In the genomic region with DNA sequence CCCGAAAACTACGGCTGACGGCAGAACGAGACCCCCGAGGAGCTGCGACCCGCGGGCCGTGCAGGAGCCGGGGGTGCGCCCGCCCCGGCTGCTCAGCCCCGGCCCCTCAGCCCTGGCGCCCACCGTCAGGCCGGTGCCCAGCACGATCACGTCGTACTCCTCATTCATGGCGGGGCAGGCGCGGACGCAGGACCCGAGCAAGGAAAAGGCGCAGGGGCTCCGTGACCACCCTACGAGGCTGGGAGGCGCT, we compare ENCODE assay signal across 9 cellular contexts. TPM values are rescaled to one million over a fixed set of nuclear protein-coding genes. Genes with fewer than 3 reads are reported as not detected.
A peak's percentile ranks its signal among the peaks of the same experiment; 100 is the strongest.
DNase-seq lines count a peak whose midpoint lies in the region; ATAC-seq and FAIRE-seq lines count a peak whose summit lies in the region.
"Had no signal": no experiment of that assay in that cellular context is flagged by ENCODE, and none has a peak within 500 bp of the region (broad histone marks: within the 10 kb centered on the region; RNA-seq: fewer than 3 reads in every experiment).

No MANE protein-coding gene starts in this region.

- no peaks in the 10 kb centered on the region for H3K9me3 ChIP-seq in iPS-15b (ENCODE audit: control insufficient read depth, insufficient read depth, low read length)

- ATAC-seq in GM19438 (IDR thresholded peaks at IDR 0.05; ENCODE audit: low read depth, unreplicated experiment) (peak; percentile 21), HG03095 (IDR thresholded peaks at IDR 0.05; ENCODE audit: unreplicated experiment) (peak; percentile 21)
- peak; percentile 41 for ATAC-seq in activated T-helper 17 cell treated with anti-CD3 and anti-CD28 coated beads, Interleukin-2, amount 50 U/mL, for 72 hours (replicated peaks)
- peak; percentile 62 for ATAC-seq in stimulated activated naive CD8-positive, alpha-beta T cell treated with anti-CD3 and anti-CD28 coated beads, Interleukin-15, amount 100 ng/mL, for 72 hours

- peak overlapping the region; percentile 90 for H3K4me3 ChIP-seq in iPS-15b (ENCODE audit: low read depth, low read length)

- no peaks in the 10 kb centered on the region for H3K27me3 Mint-ChIP-seq in activated T-helper 17 cell treated with anti-CD3 and anti-CD28 coated beads, Interleukin-2, amount 50 U/mL, for 72 hours
- no peaks in the 10 kb centered on the region for H3K27me3 Mint-ChIP-seq in stimulated activated naive CD8-positive, alpha-beta T cell treated with anti-CD3 and anti-CD28 coated beads, Interleukin-15, amount 100 ng/mL, for 72 hours

- H3K27me3 ChIP-seq in iPS-15b (ENCODE audit: control insufficient read depth, insufficient read depth, low read length): no peaks in the 10 kb centered on the region

- H3K27ac Mint-ChIP-seq in activated T-helper 17 cell treated with anti-CD3 and anti-CD28 coated beads, Interleukin-2, amount 50 U/mL, for 72 hours: peak overlapping the region; percentile 95
- peak overlapping the region; percentile 92 to 96 for H3K27ac Mint-ChIP-seq in stimulated activated naive CD8-positive, alpha-beta T cell treated with anti-CD3 and anti-CD28 coated beads, Interleukin-15, amount 100 ng/mL, for 72 hours

- no peaks in the 10 kb centered on the region for H3K9me3 Mint-ChIP-seq in activated T-helper 17 cell treated with anti-CD3 and anti-CD28 coated beads, Interleukin-2, amount 50 U/mL, for 72 hours
- H3K9me3 Mint-ChIP-seq in stimulated activated naive CD8-positive, alpha-beta T cell treated with anti-CD3 and anti-CD28 coated beads, Interleukin-15, amount 100 ng/mL, for 72 hours: no peaks in the 10 kb centered on the region

- H3K4me1 ChIP-seq in iPS-15b (ENCODE audit: control insufficient read depth, insufficient read depth, low read length): peaks cover 9% of the 10 kb centered on the region

- H3K4me3 Mint-ChIP-seq in activated T-helper 17 cell treated with anti-CD3 and anti-CD28 coated beads, Interleukin-2, amount 50 U/mL, for 72 hours: peak overlapping the region; percentile 99
- peak overlapping the region; percentile 93 to 95 for H3K4me3 Mint-ChIP-seq in stimulated activated naive CD8-positive, alpha-beta T cell treated with anti-CD3 and anti-CD28 coated beads, Interleukin-15, amount 100 ng/mL, for 72 hours

- peak overlapping the region; percentile 97 for H3K9ac ChIP-seq in iPS-15b (ENCODE audit: low read depth, low read length)

- peaks cover 48% of the 10 kb centered on the region for H3K4me1 Mint-ChIP-seq in activated T-helper 17 cell treated with anti-CD3 and anti-CD28 coated beads, Interleukin-2, amount 50 U/mL, for 72 hours
- peaks cover 78% of the 10 kb centered on the region for H3K4me1 Mint-ChIP-seq in stimulated activated naive CD8-positive, alpha-beta T cell treated with anti-CD3 and anti-CD28 coated beads, Interleukin-15, amount 100 ng/mL, for 72 hours

- no peak for FAIRE-seq in urothelium cell line (lab: Jason Lieb, UNC)
- FAIRE-seq: endometrium had no signal

- H3K36me3 Mint-ChIP-seq in activated T-helper 17 cell treated with anti-CD3 and anti-CD28 coated beads, Interleukin-2, amount 50 U/mL, for 72 hours (ENCODE audit: low read depth): peaks cover 35% of the 10 kb centered on the region

- no peaks in the 10 kb centered on the region for H3K36me3 ChIP-seq in iPS-15b (ENCODE audit: control insufficient read depth, insufficient read depth, low read length)

- no peak for DNase-seq in stimulated activated naive CD8-positive, alpha-beta T cell treated with anti-CD3 and anti-CD28 coated beads, Interleukin-15, amount 100 ng/mL, for 72 hours
- no peak for DNase-seq in urothelium cell line (ENCODE audit: low spot score)
- DNase-seq in putamen (ENCODE audit: low spot score): no peak
- no peak for DNase-seq in activated CD8-positive, alpha-beta memory T cell treated with anti-CD3 and anti-CD28 coated beads, Interleukin-2, amount 50 U/mL, for 4 hours

RNA-seq across cellular contexts. Expression of a gene that starts 0.2 kb away (rescaled TPM):
- total RNA-seq in activated T-helper 17 cell treated with anti-CD3 and anti-CD28 coated beads, Interleukin-2, amount 50 U/mL, for 72 hours: 100 to 1,000 TPM; 190 to 266 TPM
